In the genomic region with DNA sequence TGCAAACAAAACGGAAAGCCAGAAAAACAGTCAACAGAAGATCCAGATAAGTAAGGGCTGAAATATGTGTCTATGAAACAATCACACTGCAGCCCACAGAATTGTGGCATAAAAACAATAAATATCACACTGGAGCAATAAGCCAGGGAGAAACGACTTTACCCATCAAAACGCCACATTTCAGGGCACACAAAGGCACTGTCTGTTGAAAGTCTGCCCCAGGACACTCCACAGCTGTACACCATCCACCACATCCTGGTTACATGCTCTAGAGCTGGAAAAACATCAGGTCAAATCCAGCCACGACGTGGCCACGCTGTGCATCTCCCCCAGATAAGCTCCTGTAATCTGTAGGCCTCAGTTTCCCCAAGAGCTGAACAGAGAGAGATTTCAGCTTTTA, we compare ENCODE assay signal across 17 cellular contexts.
A peak's percentile ranks its signal among the peaks of the same experiment; 100 is the strongest.
DNase-seq lines count a peak whose midpoint lies in the region; ATAC-seq and TF ChIP-seq lines count a peak whose summit lies in the region.
"Had no signal": no experiment of that assay in that cellular context is flagged by ENCODE, and none has a peak within 500 bp of the region (broad histone marks: within the 10 kb centered on the region; RNA-seq: fewer than 3 reads in every experiment).

No MANE protein-coding gene starts in this region.

- 75 to 81% methylated on average over 6 of the region's 6 CpGs for WGBS in upper lobe of left lung, 2 donors

- no peak for TF ChIP-seq CTCF in coronary artery (IDR thresholded peaks at IDR 0.05)
- no peak for TF ChIP-seq CTCF in upper lobe of left lung (IDR thresholded peaks at IDR 0.05)

- peaks cover 14 to 35% (median 27%) of the 10 kb centered on the region in 4 donors for H3K4me1 ChIP-seq in upper lobe of left lung
- H3K4me1 ChIP-seq: SJSA1 had no signal

- no peaks in the 10 kb centered on the region for H3K36me3 ChIP-seq in upper lobe of left lung
- H3K36me3 ChIP-seq: SJSA1 had no signal

- TF ChIP-seq EP300 in upper lobe of left lung (IDR thresholded peaks at IDR 0.05), result no peak

- peak; percentile 21 for DNase-seq in coronary artery (ENCODE audit: low spot score)
- peak; percentile 46 for DNase-seq in pons (ENCODE audit: low spot score)
- DNase-seq in upper lobe of left lung, result no peak
- no peak for DNase-seq in activated CD4-positive, alpha-beta T cell treated with anti-CD3 and anti-CD28 coated beads, Interleukin-2, amount 50 U/mL, for 1 hour
- DNase-seq: AML-193, DMS 273 treated with DMSO at 0.1 percent for 48 hours, DND-41, KG1, NCI-H1105 treated with DMSO at 0.1 percent for 48 hours, NCI-H1694 treated with DMSO at 0.1 percent for 48 hours had no signal

- H3K27ac ChIP-seq in coronary artery (no peak overlapping the region), layer of hippocampus (ENCODE audit: low read depth, low read length) (peak overlapping the region; percentile 36), upper lobe of left lung (peak overlapping the region in 3 of 4 donors; percentile 36 to 64 (median 62))
- H3K27ac ChIP-seq: SJSA1 had no signal

- H3K27me3 ChIP-seq in layer of hippocampus (ENCODE audit: control insufficient read depth, insufficient read depth, low read length) (no peaks in the 10 kb centered on the region), upper lobe of left lung (no peaks in the 10 kb centered on the region)
- H3K27me3 ChIP-seq: SJSA1 had no signal

- no peak for TF ChIP-seq POLR2A in upper lobe of left lung (IDR thresholded peaks at IDR 0.05)

- no peaks in the 10 kb centered on the region for H3K9me3 ChIP-seq in upper lobe of left lung
- H3K9me3 ChIP-seq: SJSA1 had no signal

- ATAC-seq in upper lobe of left lung (ENCODE audit: low FRiP score in 2 of 2), result no peak
- no peak for ATAC-seq in HG02642 (IDR thresholded peaks at IDR 0.05; ENCODE audit: poor library complexity, unreplicated experiment)
- ATAC-seq in GM21737 (IDR thresholded peaks at IDR 0.05; ENCODE audit: unreplicated experiment), result no peak
- ATAC-seq: GM23338, HCT116, Panc1 had no signal

- H3K4me3 ChIP-seq in coronary artery, result no peak overlapping the region
- no peak overlapping the region for H3K4me3 ChIP-seq in upper lobe of left lung
- H3K4me3 ChIP-seq: GM23338, SJSA1 had no signal

Comparison
In these comparisons a context has a peak if more than half of its experiments do, and no peak if none do; other contexts are left out.
1. DNase-seq: peak in coronary artery (single experiment) and pons (single experiment); none in upper lobe of left lung (0 of 2) and activated CD4-positive, alpha-beta T cell treated with anti-CD3 and anti-CD28 coated beads, Interleukin-2, amount 50 U/mL, for 1 hour (single experiment).
2. H3K27ac ChIP-seq: peak in layer of hippocampus (single experiment) and upper lobe of left lung (3 of 4); none in coronary artery (0 of 2).